ENCODE assay signal across 33 cellular contexts in genomic region chr2:121682396-121683298, GRCh38. TPM values are rescaled to one million over a fixed set of nuclear protein-coding genes. Genes with fewer than 3 reads are reported as not detected.
A peak's percentile ranks its signal among the peaks of the same experiment; 100 is the strongest.
DNase-seq lines count a peak whose midpoint lies in the region; ATAC-seq, FAIRE-seq and TF ChIP-seq lines count a peak whose summit lies in the region.
"Had no signal": no experiment of that assay in that cellular context is flagged by ENCODE, and none has a peak within 500 bp of the region (broad histone marks: within the 10 kb centered on the region; RNA-seq: fewer than 3 reads in every experiment).

No MANE protein-coding gene starts in this region.

- H3K9me1 ChIP-seq in K562 (ENCODE audit: control insufficient read depth, insufficient read depth, low read length) = no peaks in the 10 kb centered on the region

- no TSS peak for BruUV-seq in K562 (replicated peaks; lab: Mats Ljungman, UMichigan)

- H3K36me3 ChIP-seq in SK-N-SH (replicated peaks in 1 of 2; ENCODE audit: control insufficient read depth in 1 of 2, insufficient read depth in 2 of 2, low read length in 1 of 2) (no peaks in the 10 kb centered on the region), K562 (ENCODE audit: control insufficient read depth, insufficient read depth, low read length) (no peaks in the 10 kb centered on the region), smooth muscle cell (ENCODE audit: low read depth) (no peaks in the 10 kb centered on the region)
- H3K36me3 ChIP-seq: gastrocnemius medialis, left lung, upper lobe of right lung had no signal

- 60% methylated on average over 17 of the region's 17 CpGs for WGBS in SK-N-SH (ENCODE audit: low lambda C conversion rate)
- WGBS in K562 (ENCODE audit: insufficient coverage, low coverage, missing lambda C conversion rate) = 37% methylated on average over 17 of the region's 17 CpGs
- WGBS in smooth muscle cell (ENCODE audit: low lambda C conversion rate) = 11% methylated on average over 17 of the region's 17 CpGs

- no peak for FAIRE-seq in K562 (lab: Jason Lieb, UNC)
- FAIRE-seq: TTC549 had no signal

- TF ChIP-seq EP300 in SK-N-SH (IDR thresholded peaks at IDR 0.05; ENCODE audit: borderline replicate concordance in 1 of 2, low read depth in 1 of 2, low read length in 1 of 2) = no peak
- no peak for TF ChIP-seq EP300 in K562 (IDR thresholded peaks at IDR 0.05; ENCODE audit: low read length)

- no peak overlapping the region for H3K9ac ChIP-seq in SK-N-SH
- H3K9ac ChIP-seq in K562 (ENCODE audit: insufficient read depth in 1 of 2, low read depth in 2 of 2, low read length in 2 of 2) = no peak overlapping the region
- H3K9ac ChIP-seq in smooth muscle cell (ENCODE audit: low read depth) = peak overlapping the region; percentile 87

- H3K9me3 ChIP-seq in SK-N-SH (peaks cover 16% of the 10 kb centered on the region; the same call in 1 of the 2 replicates), K562 (replicated peaks; ENCODE audit: control insufficient read depth, insufficient read depth, low read depth, low read length) (peaks cover 11% of the 10 kb centered on the region), smooth muscle cell (replicated peaks; ENCODE audit: low read depth) (no peaks in the 10 kb centered on the region)

- H3F3A ChIP-seq in SK-N-SH (replicated peaks; ENCODE audit: insufficient read depth) (no peaks in the 10 kb centered on the region), smooth muscle cell (ENCODE audit: low read depth) (peaks cover 3% of the 10 kb centered on the region)

- ATAC-seq in SK-N-SH treated with all-trans-retinoic acid at 6 μM for 48 hours (no peak), K562 (no peak)
- ATAC-seq: activated T-cell treated with anti-CD3 and anti-CD28 coated beads, Interleukin-2, amount 50 U/mL, for 72 hours; body of pancreas; gastrocnemius medialis; left lung; PC-3; stimulated activated naive B cell treated with anti-CD40 and anti-IgM and Interleukin-4, amounts not matched to agents 10 μg/mL and 1 μg/mL and 100 μg/mL, for 72 hours; T-helper 17 cell; upper lobe of right lung had no signal

- H3K79me2 ChIP-seq in SK-N-SH (ENCODE audit: insufficient read depth) (no peaks in the 10 kb centered on the region), K562 (ENCODE audit: control insufficient read depth, insufficient read depth, low read length) (no peaks in the 10 kb centered on the region), smooth muscle cell (ENCODE audit: low read depth) (no peaks in the 10 kb centered on the region)

- intact Hi-C loops in K562 (cut with micrococcal nuclease) = no loop called here

- POLR2A ChIA-PET in SK-N-SH (lab: Yijun Ruan, JAX) (no interaction called here), K562 (lab: Yijun Ruan, JAX) (interaction anchor here (0.8 to 1.1 kb wide), 2 partner anchors 10 to 19 kb away, joined by 3 to 4 read pairs; no protein-coding TSS in a partner anchor)

- TF ChIP-seq RAD21 in SK-N-SH (IDR thresholded peaks at IDR 0.05; ENCODE audit: low read length) (no peak), K562 (CRISPR knock-in tag; conservative IDR thresholded peaks at IDR 0.05 in 1 of 2, IDR thresholded peaks at IDR 0.05 in 1 of 2) (no peak)

- H3K27ac ChIP-seq in SK-N-SH (ENCODE audit: low read depth in 2 of 2, low read length in 1 of 2) (no peak overlapping the region), K562 (ENCODE audit: extremely low read depth, low read depth, low read length) (no peak overlapping the region), smooth muscle cell (ENCODE audit: low read depth) (peak overlapping the region; percentile 59)
- H3K27ac ChIP-seq: 22Rv1, body of pancreas, C4-2B, gastrocnemius medialis, left lung, SK-N-MC, upper lobe of right lung had no signal

- H3K27me3 ChIP-seq in SK-N-SH (ENCODE audit: insufficient read depth) (no peaks in the 10 kb centered on the region), K562 (ENCODE audit: control insufficient read depth in 2 of 2, insufficient read depth in 2 of 2, low read length in 2 of 2) (no peaks in the 10 kb centered on the region), smooth muscle cell (ENCODE audit: low read depth) (no peaks in the 10 kb centered on the region)
- H3K27me3 ChIP-seq: body of pancreas, gastrocnemius medialis, left lung, upper lobe of right lung had no signal

- TF ChIP-seq CTCF in SK-N-SH (IDR thresholded peaks at IDR 0.05) (no peak), K562 (IDR thresholded peaks at IDR 0.05 in 2 of 3, conservative IDR thresholded peaks at IDR 0.05 in 1 of 3; ENCODE audit: insufficient read depth in 2 of 3, low read depth in 1 of 3, low read length in 3 of 3) (no peak), smooth muscle cell (IDR thresholded peaks at IDR 0.05; ENCODE audit: borderline replicate concordance, insufficient read depth, poor library complexity, severe bottlenecking) (no peak)

- no peak for TF ChIP-seq POLR2A in K562 (conservative IDR thresholded peaks at IDR 0.05)

- no peak overlapping the region for H3K4me3 ChIP-seq in SK-N-SH (ENCODE audit: low read depth in 2 of 2, low read length in 1 of 2)
- no peak overlapping the region for H3K4me3 ChIP-seq in K562
- H3K4me3 ChIP-seq in smooth muscle cell = peak overlapping the region; percentile 56
- H3K4me3 ChIP-seq: body of pancreas, gastrocnemius medialis, left lung, SK-N-MC, upper lobe of right lung had no signal

- in situ Hi-C loops in K562 (cut with MboI) = no loop called here

- H3K4me2 ChIP-seq in SK-N-SH (no peak overlapping the region), K562 (ENCODE audit: insufficient read depth, low read length) (no peak overlapping the region), smooth muscle cell (peak overlapping the region; percentile 83)

- H3K9me2 ChIP-seq in SK-N-SH = no peaks in the 10 kb centered on the region

- H4K20me1 ChIP-seq in SK-N-SH (ENCODE audit: insufficient read depth) (no peaks in the 10 kb centered on the region), K562 (replicated peaks; ENCODE audit: control insufficient read depth, insufficient read depth, low read length) (no peaks in the 10 kb centered on the region), smooth muscle cell (ENCODE audit: low read depth) (no peaks in the 10 kb centered on the region)

- H2AFZ ChIP-seq in SK-N-SH (ENCODE audit: low read depth) (no peak overlapping the region), K562 (ENCODE audit: low read depth, low read length) (no peak overlapping the region), smooth muscle cell (ENCODE audit: low read depth) (peak overlapping the region; percentile 82)

- CTCF ChIA-PET in SK-N-SH (lab: Yijun Ruan, JAX) (interaction anchor here (1.1 kb wide), 1 partner anchor 9 kb away, joined by 3 read pairs; no protein-coding TSS in a partner anchor), K562 (lab: Yijun Ruan, JAX; ENCODE audit: low intra/inter-chr PET ratio) (no interaction called here)

- H3K4me1 ChIP-seq in SK-N-SH (ENCODE audit: control insufficient read depth in 1 of 2, insufficient read depth in 2 of 2, low read depth in 1 of 2, low read length in 1 of 2) = no peaks in the 10 kb centered on the region
- H3K4me1 ChIP-seq in K562 (replicated peaks in 1 of 2; ENCODE audit: control insufficient read depth in 2 of 2, insufficient read depth in 2 of 2, low read length in 2 of 2) = 0 out of 5 replicates have a peak, but pooled peaks cover 0 to 3% of the 10 kb centered on the region in 2 experiments
- peaks cover 42% of the 10 kb centered on the region for H3K4me1 ChIP-seq in smooth muscle cell (ENCODE audit: low read depth)
- H3K4me1 ChIP-seq: body of pancreas, left lung, upper lobe of right lung had no signal

- DNase-seq in SK-N-SH (no peak), K562 (ENCODE audit: extremely low read depth in 1 of 4, low spot score in 3 of 4) (no peak), islet precursor cell (peak; percentile 82), smooth muscle cell (lab: John Stamatoyannopoulos, UW; ENCODE audit: unreplicated experiment) (no peak), inferior parietal cortex (ENCODE audit: extremely low spot score) (no peak), NCI-H2196 (lab: John Stamatoyannopoulos, UW; ENCODE audit: unreplicated experiment) (no peak)
- DNase-seq in effector CD4-positive, alpha-beta T cell = no peak
- DNase-seq: activated CD4-positive, alpha-beta memory T cell treated with anti-CD3 and anti-CD28 coated beads for 36 hours; activated CD4-positive, CD25-positive, alpha-beta regulatory T cell treated with anti-CD3 and anti-CD28 coated beads, Interleukin-2, amount 50 U/mL, for 72 hours; activated T-cell treated with anti-CD3 and anti-CD28 coated beads, Interleukin-2, amount 50 U/mL, for 72 hours; body of pancreas; cerebellar nuclear complex; COR-L47; DMS53; gastrocnemius medialis; HFFc6; NCI-H1105; NCI-H1930; NCI-H2171 treated with DMSO at 0.1 percent for 48 hours; NCI-H526 treated with DMSO at 0.1 percent for 48 hours; NK-92 treated with Interleukin-12 subunit alpha and Interleukin-12 subunit beta, amount 100 ng/mL, for 24 hours; PC-3; stimulated activated CD4-positive, alpha-beta T cell treated with anti-CD3 and anti-CD28 coated beads, Interleukin-15, amount 100 ng/mL, for 24 hours; stimulated activated naive B cell treated with anti-CD40 and anti-IgM and Interleukin-4, amounts not matched to agents 10 μg/mL and 1 μg/mL and 100 μg/mL, for 72 hours; substantia nigra; T-helper 17 cell; upper lobe of right lung had no signal

RNA-seq across cellular contexts. Expression of gene CLASP1, which starts 33.4 kb away (rescaled TPM):
- 4.9 TPM in 2 replicates for polyA plus RNA-seq in SK-N-SH (2012; rRNA removed)
- 5.6 and 6.0 TPM in 2 replicates for polyA plus RNA-seq in SK-N-SH (2012; cell fraction: cytosol; rRNA removed)
- polyA plus RNA-seq in SK-N-SH (2012; cell fraction: nucleus; rRNA removed) = 17.3 and 19.0 TPM in 2 replicates
- total RNA-seq in K562 (2011; cell fraction: chromatin; rRNA removed; ENCODE audit: low replicate concordance) = 121 and 224 TPM in 2 replicates
- 53.2 and 69.0 TPM in 2 replicates for total RNA-seq in K562 (2011; cell fraction: nucleolus; rRNA removed)
- total RNA-seq in K562 (2011; cell fraction: nucleoplasm; rRNA removed) = 96.6 and 111 TPM in 2 replicates
- total RNA-seq in K562 (2014; rRNA removed) = 22.2 and 27.5 TPM in 2 replicates
- total RNA-seq in K562 (2014; rRNA removed; fragmentation: Illumina TruSeq; extraction: Trizol) = 25.7 and 28.2 TPM in 2 replicates
- 28.3 and 30.9 TPM in 2 replicates for total RNA-seq in K562 (2015; rRNA removed; fragmentation: Illumina TruSeq; extraction: Trizol)
- 38.3 and 40.3 TPM in 2 replicates for total RNA-seq in K562 (2021)
- 8.5 and 10.3 TPM in 2 replicates for polyA plus RNA-seq in K562 (2011; rRNA removed)
- polyA plus RNA-seq in K562 (2011; cell fraction: cytosol; rRNA removed) = 4.5 and 7.0 TPM in 2 replicates
- 39.0 and 41.2 TPM in 2 replicates for polyA plus RNA-seq in K562 (2011; cell fraction: nucleus; rRNA removed)
- polyA plus RNA-seq in K562 (2012) = 17.5 and 22.9 TPM in 2 replicates
- 17.3 and 18.0 TPM in 2 replicates for polyA plus RNA-seq in K562 (2014; fragmentation: Illumina TruSeq; extraction: Trizol)
- polyA plus RNA-seq in K562 (2014; fragmentation: Nextera tagmentation; extraction: Ambion mirVana) = 1 to 10 TPM; 1.7 to 7.2 TPM
- polyA plus RNA-seq in K562 (2014; rRNA removed) = 20.2 and 20.7 TPM in 2 replicates
- 56.1 and 59.2 TPM in 2 replicates for polyA minus RNA-seq in K562 (2011; rRNA and poly(A)+ RNA removed)
- 18.2 and 24.7 TPM in 2 replicates for polyA minus RNA-seq in K562 (2011; cell fraction: cytosol; rRNA and poly(A)+ RNA removed)
- 84.4 and 122 TPM in 2 replicates for polyA minus RNA-seq in K562 (2011; cell fraction: nucleus; rRNA and poly(A)+ RNA removed)
- total RNA-seq in smooth muscle cell = 33.8 and 54.8 TPM in 2 replicates
- polyA plus RNA-seq in smooth muscle cell = 15.0 and 16.1 TPM in 2 replicates

RNA-seq across cellular contexts. Expression of gene NIFK, which starts 54.0 kb away (rescaled TPM):
- 17.0 and 22.8 TPM in 2 replicates for polyA plus RNA-seq in SK-N-SH (2012; rRNA removed)
- polyA plus RNA-seq in SK-N-SH (2012; cell fraction: cytosol; rRNA removed) = 27.2 and 43.1 TPM in 2 replicates
- polyA plus RNA-seq in SK-N-SH (2012; cell fraction: nucleus; rRNA removed) = 15.2 and 23.2 TPM in 2 replicates
- 40.5 and 65.8 TPM in 2 replicates for total RNA-seq in K562 (2011; cell fraction: chromatin; rRNA removed; ENCODE audit: low replicate concordance)
- total RNA-seq in K562 (2011; cell fraction: nucleolus; rRNA removed) = 24.2 and 27.4 TPM in 2 replicates
- total RNA-seq in K562 (2011; cell fraction: nucleoplasm; rRNA removed) = 31.9 and 45.0 TPM in 2 replicates
- total RNA-seq in K562 (2014; rRNA removed) = 114 and 123 TPM in 2 replicates
- total RNA-seq in K562 (2014; rRNA removed; fragmentation: Illumina TruSeq; extraction: Trizol) = 183 and 218 TPM in 2 replicates
- total RNA-seq in K562 (2015; rRNA removed; fragmentation: Illumina TruSeq; extraction: Trizol) = 227 and 257 TPM in 2 replicates
- total RNA-seq in K562 (2021) = 126 and 136 TPM in 2 replicates
- 39.6 and 60.2 TPM in 2 replicates for polyA plus RNA-seq in K562 (2011; rRNA removed)
- 11.3 and 24.4 TPM in 2 replicates for polyA plus RNA-seq in K562 (2011; cell fraction: cytosol; rRNA removed)
- 16.2 and 19.6 TPM in 2 replicates for polyA plus RNA-seq in K562 (2011; cell fraction: nucleus; rRNA removed)
- 60.1 and 72.9 TPM in 2 replicates for polyA plus RNA-seq in K562 (2012)
- 237 and 426 TPM in 2 replicates for polyA plus RNA-seq in K562 (2014; fragmentation: Illumina TruSeq; extraction: Trizol)
- polyA plus RNA-seq in K562 (2014; fragmentation: Nextera tagmentation; extraction: Ambion mirVana) = 100 to 1,000 TPM; 191 to 223 TPM
- 92.9 and 137 TPM in 2 replicates for polyA plus RNA-seq in K562 (2014; rRNA removed)
- polyA minus RNA-seq in K562 (2011; rRNA and poly(A)+ RNA removed) = 33.5 and 35.2 TPM in 2 replicates
- polyA minus RNA-seq in K562 (2011; cell fraction: cytosol; rRNA and poly(A)+ RNA removed) = 14.6 and 19.8 TPM in 2 replicates
- 13.3 and 18.7 TPM in 2 replicates for polyA minus RNA-seq in K562 (2011; cell fraction: nucleus; rRNA and poly(A)+ RNA removed)
- total RNA-seq in smooth muscle cell = 28.0 and 92.5 TPM in 2 replicates
- 43.6 and 45.1 TPM in 2 replicates for polyA plus RNA-seq in smooth muscle cell

Comparison
In these comparisons a context has a peak if more than half of its experiments do, and no peak if none do; other contexts are left out.
1. Of the 27 proteins assayed by ChIP-seq in both K562 and SK-N-SH: peak only in K562: none; only in SK-N-SH: USF1; in both: none; in neither: 26.